Comparison of ENCODE assay signal across 3 cellular contexts in the genomic region with DNA sequence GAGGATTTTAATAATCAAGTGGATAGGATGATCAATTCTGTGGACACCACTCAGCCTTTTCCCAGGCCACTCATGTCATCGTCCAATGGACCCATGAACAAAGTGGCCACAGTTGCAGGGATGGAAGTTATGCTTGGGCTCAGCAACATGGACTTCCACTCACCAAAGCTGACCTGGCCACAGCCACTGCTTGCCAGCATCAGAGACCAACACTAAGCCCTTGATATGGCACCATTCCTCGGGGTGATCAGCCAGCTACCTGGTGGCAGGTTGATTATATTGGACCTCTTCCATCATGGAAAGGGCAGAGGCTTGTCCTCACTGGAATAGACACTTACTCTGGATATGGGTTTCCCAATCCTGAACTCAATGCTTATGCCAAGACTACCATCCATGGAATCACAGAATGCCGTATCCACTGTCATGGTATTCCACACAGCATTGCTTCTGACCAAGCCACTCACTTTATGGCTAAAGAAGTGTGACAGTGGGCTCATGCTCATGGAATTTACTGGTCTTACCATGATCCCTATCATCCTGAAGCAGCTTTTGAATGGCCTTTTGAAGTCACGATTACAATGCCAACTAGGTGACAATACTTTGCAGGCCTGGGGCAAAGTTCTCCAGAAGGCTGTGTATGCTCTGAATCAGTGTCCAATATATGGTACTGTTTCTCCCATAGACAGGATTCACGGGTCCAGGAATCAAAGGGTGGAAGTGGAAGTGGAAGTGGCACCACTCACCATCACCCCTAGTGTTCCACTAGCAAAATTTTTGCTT. TPM values are rescaled to one million over a fixed set of nuclear protein-coding genes. Genes with fewer than 3 reads are reported as not detected.
"Had no signal": no experiment of that assay in that cellular context is flagged by ENCODE, and none has a peak within 500 bp of the region (broad histone marks: within the 10 kb centered on the region; RNA-seq: fewer than 3 reads in every experiment).

No MANE protein-coding gene starts in this region.

RNA-seq across cellular contexts. Expression of a gene that starts 20.1 kb away (rescaled TPM):
- total RNA-seq: LHCN-M2, M059J, NCI-H460 had no signal
